In the genomic region with DNA sequence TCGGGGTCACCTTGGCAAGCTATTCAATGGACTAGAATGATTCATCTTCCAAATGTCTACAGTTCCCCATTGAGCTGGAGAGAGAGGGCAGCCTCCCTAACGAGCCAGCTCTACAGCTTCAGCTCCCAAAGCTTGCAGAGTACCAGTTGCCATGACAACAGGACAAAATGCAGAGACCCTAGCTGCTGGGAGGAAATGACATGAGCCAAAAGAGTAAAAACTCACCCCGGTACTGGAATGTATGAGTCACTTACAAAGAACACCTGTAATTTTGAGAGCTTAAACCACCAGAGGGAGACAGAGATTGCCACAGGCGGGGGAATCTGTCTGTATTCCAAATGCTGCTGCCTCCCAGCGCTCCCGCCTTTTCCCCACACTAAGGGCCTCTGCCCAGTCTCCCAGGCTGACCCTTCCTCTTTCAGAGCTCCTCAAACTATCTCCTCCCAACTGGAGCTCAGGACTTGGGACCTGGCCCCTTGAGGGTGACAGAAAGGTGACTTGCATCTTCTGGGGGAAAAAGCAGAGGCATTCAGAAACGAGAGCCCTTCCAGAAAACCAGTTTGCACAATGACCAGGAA, we compare ENCODE assay signal across 8 cellular contexts.
DNase-seq lines count a peak whose midpoint lies in the region; ATAC-seq and TF ChIP-seq lines count a peak whose summit lies in the region.

No MANE protein-coding gene starts in this region.

- TF ChIP-seq RAD21 in Ishikawa (IDR thresholded peaks at IDR 0.05; ENCODE audit: low read depth): peak; percentile 92

- no peak overlapping the region for H3K4me3 Mint-ChIP-seq in activated naive CD4-positive, alpha-beta T cell treated with anti-CD3 and anti-CD28 coated beads, Interleukin-2, amount 10 ng/mL, durations not matched to agents 7 days and 5 days

- no peaks in the 10 kb centered on the region for H3K9me3 Mint-ChIP-seq in activated naive CD4-positive, alpha-beta T cell treated with anti-CD3 and anti-CD28 coated beads, Interleukin-2, amount 10 ng/mL, durations not matched to agents 7 days and 5 days

- H3K9me3 ChIP-seq in right cardiac atrium (ENCODE audit: control insufficient read depth, low read length) (no peaks in the 10 kb centered on the region), gastrocnemius medialis (no peaks in the 10 kb centered on the region)

- no peak for TF ChIP-seq EP300 in Ishikawa (IDR thresholded peaks at IDR 0.05; ENCODE audit: borderline replicate concordance)

- H3K4me1 Mint-ChIP-seq in activated naive CD4-positive, alpha-beta T cell treated with anti-CD3 and anti-CD28 coated beads, Interleukin-2, amount 10 ng/mL, durations not matched to agents 7 days and 5 days: peaks cover 9% of the 10 kb centered on the region

- CTCF ChIA-PET in GM10248 (lab: Yijun Ruan, JAX): interaction anchor here (0.7 to 4.0 kb wide), 47 partner anchors 8 to 1886 kb away, joined by 3 to 24 read pairs (median 4); partner anchors contain the start of gene CREM
- CTCF ChIA-PET in activated naive CD4-positive, alpha-beta T cell treated with anti-CD3 and anti-CD28 coated beads, Interleukin-2, amount 10 ng/mL, durations not matched to agents 7 days and 5 days (lab: Charles Lee): interaction anchor here (0.6 to 3.0 kb wide), 24 partner anchors 9 to 501 kb away, joined by 3 to 22 read pairs (median 4); partner anchors contain the start of gene CUL2

- no peaks in the 10 kb centered on the region for H3K27me3 Mint-ChIP-seq in activated naive CD4-positive, alpha-beta T cell treated with anti-CD3 and anti-CD28 coated beads, Interleukin-2, amount 10 ng/mL, durations not matched to agents 7 days and 5 days

- H3K27me3 ChIP-seq in right cardiac atrium (ENCODE audit: control insufficient read depth, insufficient read depth) (no peaks in the 10 kb centered on the region), gastrocnemius medialis (no peaks in the 10 kb centered on the region)

- 20% methylated on average over 7 of the region's 7 CpGs for WGBS in right cardiac atrium

- no peak overlapping the region for H3K4me3 ChIP-seq in right cardiac atrium (ENCODE audit: low read length)
- H3K4me3 ChIP-seq in gastrocnemius medialis: no peak overlapping the region

- TF ChIP-seq POLR2A in gastrocnemius medialis (IDR thresholded peaks at IDR 0.05): no peak

- TF ChIP-seq CTCF in GM10248 (IDR thresholded peaks at IDR 0.05; ENCODE audit: control extremely low read depth, extremely low read depth, low read depth, missing control alignments) (peak; percentile 55), gastrocnemius medialis (IDR thresholded peaks at IDR 0.05 in 4 of 5, conservative IDR thresholded peaks at IDR 0.05 in 1 of 5) (peak in 4 of 5 experiments; percentile 8 to 44 (median 32))

- POLR2A ChIA-PET in GM10248 (lab: Yijun Ruan, JAX): no interaction called here

- no peaks in the 10 kb centered on the region for H3K36me3 Mint-ChIP-seq in activated naive CD4-positive, alpha-beta T cell treated with anti-CD3 and anti-CD28 coated beads, Interleukin-2, amount 10 ng/mL, durations not matched to agents 7 days and 5 days

- peak; percentile 87 for ATAC-seq in GM21723 (IDR thresholded peaks at IDR 0.05; ENCODE audit: unreplicated experiment)
- peak; percentile 60 to 69 for ATAC-seq in right cardiac atrium
- ATAC-seq in gastrocnemius medialis: no peak

- H3K36me3 ChIP-seq in gastrocnemius medialis: no peaks in the 10 kb centered on the region

- in situ Hi-C loops in SK-MEL-5 (cut with HindIII; ENCODE audit: low pct_unique_long_range_greater_than_20kb, low sequenced_read_pairs): no loop called here
- in situ Hi-C loops in gastrocnemius medialis (cut with MboI; ENCODE audit: low sequenced_read_pairs in 4 of 4): no loop called here

- no peak overlapping the region for H3K27ac ChIP-seq in right cardiac atrium (ENCODE audit: low read length)
- H3K27ac ChIP-seq in gastrocnemius medialis: no peak overlapping the region

- H3K27ac Mint-ChIP-seq in activated naive CD4-positive, alpha-beta T cell treated with anti-CD3 and anti-CD28 coated beads, Interleukin-2, amount 10 ng/mL, durations not matched to agents 7 days and 5 days: no peak overlapping the region

- H3K4me1 ChIP-seq in right cardiac atrium (ENCODE audit: control insufficient read depth, insufficient read depth, low read length) (no peaks in the 10 kb centered on the region), gastrocnemius medialis (no peaks in the 10 kb centered on the region)

- intact Hi-C loops in right cardiac atrium (cut with DNase I) (no loop called here), gastrocnemius medialis (cut with DNase I; ENCODE audit: low total_unique reads) (no loop called here), posterior vena cava (cut with DNase I) (no loop called here)

- peak; percentile 81 for DNase-seq in GM10248 (ENCODE audit: extremely low spot score)
- peak; percentile 64 for DNase-seq in SK-MEL-5 (ENCODE audit: low read depth, low spot score)
- peak; percentile 61 for DNase-seq in activated naive CD4-positive, alpha-beta T cell treated with anti-CD3 and anti-CD28 coated beads, Interleukin-2, amount 10 ng/mL, durations not matched to agents 7 days and 5 days
- DNase-seq in right cardiac atrium: no peak
- no peak for DNase-seq in gastrocnemius medialis
- no peak for DNase-seq in posterior vena cava (ENCODE audit: low spot score)

TF ChIP-seq in Ishikawa, 13 proteins besides CTCF, POLR2A, EP300 and RAD21:
- TF ChIP-seq NFIC (IDR thresholded peaks at IDR 0.05) (peak; percentile 47; the same call in 1 of the 2 replicates), CEBPB (IDR thresholded peaks at IDR 0.05) (no peak), TEAD4 (IDR thresholded peaks at IDR 0.05) (peak; percentile 66)

Comparison
In these comparisons a context has a peak if more than half of its experiments do, and no peak if none do; other contexts are left out.
1. DNase-seq: peak in GM10248 (single experiment), SK-MEL-5 (single experiment) and activated naive CD4-positive, alpha-beta T cell treated with anti-CD3 and anti-CD28 coated beads, Interleukin-2, amount 10 ng/mL, durations not matched to agents 7 days and 5 days (single experiment); none in right cardiac atrium (0 of 3), gastrocnemius medialis (0 of 2) and posterior vena cava (single experiment).
2. ATAC-seq: peak in GM21723 (single experiment) and right cardiac atrium (2 of 2); none in gastrocnemius medialis (0 of 2).